ENCODE assay signal across 8 cellular contexts in the genomic region with DNA sequence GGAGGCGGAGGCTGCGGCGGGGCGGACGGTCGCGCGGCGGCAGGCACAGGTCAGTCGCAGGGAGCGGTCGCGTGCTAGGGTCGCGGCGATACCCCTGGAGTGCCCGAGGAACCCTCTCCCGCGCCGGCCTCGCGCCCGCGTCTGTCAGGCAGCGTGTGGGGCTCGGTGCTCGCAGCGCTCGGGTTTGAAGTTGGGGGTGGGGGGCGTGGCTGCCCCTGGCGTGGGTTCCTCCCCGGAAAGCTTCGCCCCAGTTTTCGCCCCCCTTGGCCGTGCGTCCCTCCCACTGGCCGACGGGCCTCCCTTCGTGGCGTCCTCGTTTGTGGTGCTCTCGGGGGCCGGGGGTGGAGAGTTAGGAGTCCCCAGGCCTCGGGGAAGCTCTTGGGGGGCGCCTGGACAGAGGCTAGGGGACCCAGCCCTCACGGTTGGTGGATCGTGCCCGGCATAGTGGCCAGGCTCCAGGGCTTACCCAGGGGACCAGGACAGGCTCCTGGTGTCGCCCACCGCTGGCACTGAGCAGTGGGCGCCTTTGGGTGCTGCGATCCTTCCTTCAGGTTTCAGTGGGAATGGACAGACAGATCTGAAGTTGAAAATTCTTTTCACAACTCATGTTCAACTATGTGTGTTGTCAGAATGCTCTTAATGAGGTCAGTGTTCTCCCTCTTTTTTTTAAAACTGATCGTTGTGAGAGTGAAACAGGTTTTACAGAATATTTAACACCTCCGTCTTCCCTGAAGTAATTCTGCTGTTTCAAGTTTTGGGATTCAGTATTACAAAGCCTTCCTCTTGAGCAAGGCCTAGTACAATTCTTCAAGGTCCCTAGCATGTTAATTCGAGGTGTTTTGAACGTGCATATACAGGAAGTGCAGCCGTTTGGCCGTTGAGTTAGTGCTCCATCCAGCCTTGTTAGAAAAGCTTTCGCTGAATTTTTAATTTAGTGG. TPM values are rescaled to one million over a fixed set of nuclear protein-coding genes. Genes with fewer than 3 reads are reported as not detected.
DNase-seq lines count a peak whose midpoint lies in the region; ATAC-seq and TF ChIP-seq lines count a peak whose summit lies in the region.

No MANE protein-coding gene starts in this region.

- H3K27ac Mint-ChIP-seq in neural progenitor cell: no peak overlapping the region
- peak overlapping the region; percentile 97 for H3K27ac Mint-ChIP-seq in type B pancreatic cell

- TF ChIP-seq CTCF in epithelial cell of esophagus (IDR thresholded peaks at IDR 0.05; ENCODE audit: insufficient read depth, low read depth, low read length, missing control alignments): no peak
- no peak for TF ChIP-seq CTCF in neural progenitor cell (IDR thresholded peaks at IDR 0.05)
- TF ChIP-seq CTCF in type B pancreatic cell (conservative IDR thresholded peaks at IDR 0.05): no peak

- peaks cover 4% of the 10 kb centered on the region for H3F3A ChIP-seq in neural progenitor cell (ENCODE audit: low read depth)

- no peaks in the 10 kb centered on the region for H3K27me3 ChIP-seq in neural progenitor cell

- peak overlapping the region; percentile 90 for H3K4me3 Mint-ChIP-seq in neural progenitor cell
- H3K4me3 Mint-ChIP-seq in type B pancreatic cell: peak overlapping the region; percentile 87

- peaks cover 9% of the 10 kb centered on the region for H3K4me1 ChIP-seq in neural progenitor cell

- peak overlapping the region; percentile 94 for H3K4me2 ChIP-seq in neural progenitor cell

- H3K27me3 Mint-ChIP-seq in neural progenitor cell (ENCODE audit: insufficient read depth, low read depth) (peaks cover 3% of the 10 kb centered on the region), type B pancreatic cell (no peaks in the 10 kb centered on the region)

- H3K36me3 ChIP-seq in neural progenitor cell: no peaks in the 10 kb centered on the region

- H3K9me3 ChIP-seq in neural progenitor cell (ENCODE audit: low read depth): no peaks in the 10 kb centered on the region

- H3K9me3 Mint-ChIP-seq in neural progenitor cell (no peaks in the 10 kb centered on the region), type B pancreatic cell (no peaks in the 10 kb centered on the region)

- peak overlapping the region; percentile 87 for H3K27ac ChIP-seq in neural progenitor cell

- H3K36me3 Mint-ChIP-seq in neural progenitor cell (peaks cover 8% of the 10 kb centered on the region), type B pancreatic cell (peaks cover 21% of the 10 kb centered on the region)

- H3K9ac ChIP-seq in neural progenitor cell: peak overlapping the region; percentile 90

- H3K79me2 ChIP-seq in neural progenitor cell (ENCODE audit: low read depth): peaks cover 54% of the 10 kb centered on the region

- peaks cover 14% of the 10 kb centered on the region for H3K4me1 Mint-ChIP-seq in neural progenitor cell
- peaks cover 20% of the 10 kb centered on the region for H3K4me1 Mint-ChIP-seq in type B pancreatic cell (ENCODE audit: unreplicated experiment)

- H4K20me1 ChIP-seq in neural progenitor cell (ENCODE audit: low read depth): no peaks in the 10 kb centered on the region

- DNase-seq in Daoy (ENCODE audit: low read depth) (peak; percentile 12), LHCN-M2 (ENCODE audit: low read depth) (peak; percentile 19), epithelial cell of esophagus (ENCODE audit: low read depth) (peak; percentile 43), neural progenitor cell (ENCODE audit: low spot score) (no peak), type B pancreatic cell (ENCODE audit: extremely low spot score, unreplicated experiment) (no peak)
- peak; percentile 46 to 55 for DNase-seq in activated CD4-positive, alpha-beta T cell treated with anti-CD3 and anti-CD28 coated beads, Interleukin-2, amount 50 U/mL, for 4 hours

- ATAC-seq in GM21447 (IDR thresholded peaks at IDR 0.05; ENCODE audit: unreplicated experiment) (peak; percentile 24), GM19035 (IDR thresholded peaks at IDR 0.05; ENCODE audit: unreplicated experiment) (no peak)

- peak overlapping the region; percentile 93 for H2AFZ ChIP-seq in neural progenitor cell (replicated peaks)

- H3K4me3 ChIP-seq in epithelial cell of esophagus (ENCODE audit: low read length) (peak overlapping the region; percentile 83), neural progenitor cell (peak overlapping the region; percentile 84)

RNA-seq across cellular contexts. Expression of a gene that starts 0.6 kb away (rescaled TPM):
- 38.2 and 39.7 TPM in 2 replicates for total RNA-seq in Daoy (2014; rRNA removed; shearing (Covaris generic))
- 67.3 and 70.8 TPM in 2 replicates for total RNA-seq in LHCN-M2 (2014; rRNA removed)
- 34.6 TPM for polyA plus RNA-seq in LHCN-M2 (2012)
- 61.5 and 84.7 TPM in 2 replicates for total RNA-seq in neural progenitor cell (ENCODE audit: low replicate concordance)
- 44.5 and 69.6 TPM in 2 replicates for total RNA-seq in type B pancreatic cell (ENCODE audit: low replicate concordance)

Comparison
In these comparisons a context has a peak if more than half of its experiments do, and no peak if none do; other contexts are left out.
1. DNase-seq: peak in Daoy (single experiment), LHCN-M2 (single experiment), activated CD4-positive, alpha-beta T cell treated with anti-CD3 and anti-CD28 coated beads, Interleukin-2, amount 50 U/mL, for 4 hours (2 of 2) and epithelial cell of esophagus (single experiment); none in neural progenitor cell (single experiment) and type B pancreatic cell (single experiment).